9 cellular contexts compared by ENCODE assay signal in genomic region chr6:5671604-5672559, GRCh38.
DNase-seq lines count a peak whose midpoint lies in the region; ATAC-seq and TF ChIP-seq lines count a peak whose summit lies in the region.
"Had no signal": no experiment of that assay in that cellular context is flagged by ENCODE, and none has a peak within 500 bp of the region (broad histone marks: within the 10 kb centered on the region; RNA-seq: fewer than 3 reads in every experiment).

No MANE protein-coding gene starts in this region.

- DNase-seq in Daoy (ENCODE audit: low read depth) (peak; percentile 32), NB4 (ENCODE audit: low read depth) (no peak), dorsolateral prefrontal cortex (peak in 2 of 10 donors; percentile 26 to 39), sciatic nerve (ENCODE audit: low spot score) (no peak), GM19238 (ENCODE audit: insufficient read length, low spot score) (no peak), NCI-H2081 treated with DMSO at 0.1 percent for 48 hours (lab: John Stamatoyannopoulos, UW) (no peak), NCI-H526 treated with DMSO at 0.1 percent for 48 hours (lab: John Stamatoyannopoulos, UW) (no peak)
- no peak for DNase-seq in NK-92 treated with Interleukin-12 subunit alpha and Interleukin-12 subunit beta, amount 100 ng/mL, for 24 hours (lab: John Stamatoyannopoulos, UW)
- DNase-seq: NCI-H446 treated with DMSO at 0.1 percent for 48 hours had no signal

- intact Hi-C loops in dorsolateral prefrontal cortex (cut with DNase I), result loop anchor here in 1 of 2 donors (2.0 to 10.0 kb wide), 2 partner anchors 93 to 333 kb away; partner anchors contain the start of gene NRN1
- intact Hi-C loops in sciatic nerve (cut with DNase I), result no loop called here

- peak overlapping the region; percentile 41 for H3K4me3 ChIP-seq in NB4 (ENCODE audit: low read depth, low read length)
- H3K4me3 ChIP-seq in dorsolateral prefrontal cortex, result peak overlapping the region in 34 of 59 donors; percentile 1 to 48 (median 22)

- TF ChIP-seq CTCF in NB4 (IDR thresholded peaks at IDR 0.05; ENCODE audit: low read depth, low read length) (no peak), dorsolateral prefrontal cortex (IDR thresholded peaks at IDR 0.05 in 54 of 56, conservative IDR thresholded peaks at IDR 0.05 in 2 of 56; ENCODE audit: low read depth in 1 of 56, partially characterized antibody in 56 of 56) (no peak)

- ATAC-seq in sciatic nerve, result peak; percentile 27

- TF ChIP-seq POLR2A in NB4 (IDR thresholded peaks at IDR 0.05; ENCODE audit: extremely low read depth, insufficient read length), result no peak

- H3K27me3 ChIP-seq in dorsolateral prefrontal cortex, result no peaks in the 10 kb centered on the region

- peak overlapping the region in 56 of 59 donors; percentile 6 to 88 (median 68) for H3K27ac ChIP-seq in dorsolateral prefrontal cortex
